Comparison of ENCODE assay signal across 8 cellular contexts in genomic region chr3:100335137-100335833, GRCh38. TPM values are rescaled to one million over a fixed set of nuclear protein-coding genes. Genes with fewer than 3 reads are reported as not detected.
DNase-seq lines count a peak whose midpoint lies in the region; ATAC-seq and TF ChIP-seq lines count a peak whose summit lies in the region.

No MANE protein-coding gene starts in this region.

- H3F3A ChIP-seq in SK-N-SH (replicated peaks; ENCODE audit: insufficient read depth) = no peaks in the 10 kb centered on the region

- no peaks in the 10 kb centered on the region for H4K20me1 ChIP-seq in SK-N-SH (ENCODE audit: insufficient read depth)

- no peaks in the 10 kb centered on the region for H3K27me3 ChIP-seq in CD8-positive, alpha-beta memory T cell (ENCODE audit: insufficient read depth, low read length, poor library complexity, severe bottlenecking)
- H3K27me3 ChIP-seq in SK-N-SH (ENCODE audit: insufficient read depth) (no peaks in the 10 kb centered on the region), lung (ENCODE audit: control insufficient read depth, insufficient read depth) (no peaks in the 10 kb centered on the region), subcutaneous abdominal adipose tissue (ENCODE audit: control insufficient read depth in 5 of 5, insufficient read depth in 4 of 5, low read length in 5 of 5) (no peaks in the 10 kb centered on the region)

- peaks cover 0 to 16% (median 0%) of the 10 kb centered on the region in 3 donors for H3K36me3 Mint-ChIP-seq in CD8-positive, alpha-beta memory T cell
- H3K36me3 Mint-ChIP-seq in dendritic cell treated with granulocyte-macrophage colony-stimulating factor and Interleukin-4, amounts not matched to agents 40 ng/mL and 50 ng/mL, for 4 days (ENCODE audit: low read depth) = peaks cover 16% of the 10 kb centered on the region

- POLR2A ChIA-PET in CD8-positive, alpha-beta memory T cell (lab: Charles Lee) = interaction anchor here (0.8 to 1.4 kb wide), 3 partner anchors 75 to 517 kb away, joined by 3 to 8 read pairs (median 6); partner anchors contain the start of genes CMSS1 and TBC1D23
- POLR2A ChIA-PET in SK-N-SH (lab: Yijun Ruan, JAX) = interaction anchor here (2.0 kb wide), 1 partner anchor 11 kb away, joined by 5 read pairs; no protein-coding TSS in a partner anchor

- H3K79me2 ChIP-seq in SK-N-SH (ENCODE audit: insufficient read depth) = peaks cover 20% of the 10 kb centered on the region; the same call in 1 of the 2 replicates

- no peaks in the 10 kb centered on the region for H3K9me3 ChIP-seq in CD8-positive, alpha-beta memory T cell (ENCODE audit: low read length)
- H3K9me3 ChIP-seq in SK-N-SH = no peaks in the 10 kb centered on the region
- H3K9me3 ChIP-seq in lung (ENCODE audit: control insufficient read depth in 2 of 2, insufficient read depth in 1 of 2, low read length in 1 of 2) = no peaks in the 10 kb centered on the region
- no peaks in the 10 kb centered on the region for H3K9me3 ChIP-seq in subcutaneous abdominal adipose tissue (ENCODE audit: control insufficient read depth in 5 of 5, low read length in 5 of 5)

- no peaks in the 10 kb centered on the region for H3K9me2 ChIP-seq in SK-N-SH

- no peak for TF ChIP-seq RAD21 in SK-N-SH (IDR thresholded peaks at IDR 0.05; ENCODE audit: low read length)

- H3K4me1 ChIP-seq in CD8-positive, alpha-beta memory T cell (ENCODE audit: insufficient read depth, low read length) = peaks cover 10% of the 10 kb centered on the region
- H3K4me1 ChIP-seq in SK-N-SH (ENCODE audit: control insufficient read depth in 1 of 2, insufficient read depth in 2 of 2, low read depth in 1 of 2, low read length in 1 of 2) = peaks cover 0 to 11% of the 10 kb centered on the region in 2 experiments; a peak in 1 of 4 replicates
- peaks cover 0 to 3% of the 10 kb centered on the region in 2 donors for H3K4me1 ChIP-seq in lung (ENCODE audit: control insufficient read depth in 2 of 2, insufficient read depth in 2 of 2, low read length in 2 of 2)
- H3K4me1 ChIP-seq in subcutaneous abdominal adipose tissue (ENCODE audit: control insufficient read depth in 5 of 5, insufficient read depth in 5 of 5, low read length in 5 of 5) = peaks cover 2 to 17% (median 14%) of the 10 kb centered on the region in 5 donors

- no peaks in the 10 kb centered on the region for H3K9me3 Mint-ChIP-seq in CD8-positive, alpha-beta memory T cell
- H3K9me3 Mint-ChIP-seq in dendritic cell treated with granulocyte-macrophage colony-stimulating factor and Interleukin-4, amounts not matched to agents 40 ng/mL and 50 ng/mL, for 4 days = no peaks in the 10 kb centered on the region

- H3K4me3 ChIP-seq in CD8-positive, alpha-beta memory T cell (ENCODE audit: low read length) = peak overlapping the region; percentile 59
- H3K4me3 ChIP-seq in SK-N-SH (ENCODE audit: low read depth in 2 of 2, low read length in 1 of 2) (peak overlapping the region; percentile 66 to 79), lung (peak overlapping the region; percentile 79), subcutaneous abdominal adipose tissue (ENCODE audit: low read depth in 1 of 5, low read length in 5 of 5) (peak overlapping the region; percentile 73 to 92 (median 80))

- intact Hi-C loops in dendritic cell treated with granulocyte-macrophage colony-stimulating factor and Interleukin-4, amounts not matched to agents 40 ng/mL and 50 ng/mL, for 4 days (cut with micrococcal nuclease) = loop anchor here (2.0 to 10.0 kb wide), 2 partner anchors 66 to 160 kb away; partner anchors contain the start of genes LNP1, TMEM45A and TOMM70

- H3K27me3 Mint-ChIP-seq in CD8-positive, alpha-beta memory T cell = no peaks in the 10 kb centered on the region
- H3K27me3 Mint-ChIP-seq in dendritic cell treated with granulocyte-macrophage colony-stimulating factor and Interleukin-4, amounts not matched to agents 40 ng/mL and 50 ng/mL, for 4 days = no peaks in the 10 kb centered on the region

- H3K27ac ChIP-seq in CD8-positive, alpha-beta memory T cell (ENCODE audit: low read depth, low read length) = peak overlapping the region; percentile 71
- peak overlapping the region; percentile 7 to 62; a peak in 2 of 4 replicates for H3K27ac ChIP-seq in SK-N-SH (ENCODE audit: low read depth in 2 of 2, low read length in 1 of 2)
- peak overlapping the region; percentile 85 to 92 for H3K27ac ChIP-seq in lung (ENCODE audit: low read depth in 1 of 2, low read length in 1 of 2)
- H3K27ac ChIP-seq in subcutaneous abdominal adipose tissue (ENCODE audit: low read depth, low read length) = peak overlapping the region; percentile 49

- no peak for TF ChIP-seq EP300 in SK-N-SH (IDR thresholded peaks at IDR 0.05; ENCODE audit: borderline replicate concordance in 1 of 2, low read depth in 1 of 2, low read length in 1 of 2)

- peak overlapping the region; percentile 82 for H3K4me2 ChIP-seq in SK-N-SH

- ATAC-seq in GM19035 (IDR thresholded peaks at IDR 0.05; ENCODE audit: unreplicated experiment) (peak; percentile 48), HG03521 (IDR thresholded peaks at IDR 0.05; ENCODE audit: unreplicated experiment) (peak; percentile 30), lung (ENCODE audit: insufficient read depth, low FRiP score) (no peak)

- H3K9ac ChIP-seq in SK-N-SH (peak overlapping the region; percentile 68), subcutaneous abdominal adipose tissue (ENCODE audit: low read length in 5 of 5) (peak overlapping the region in 4 of 5 donors; percentile 73 to 80 (median 74))

- H3K4me3 Mint-ChIP-seq in CD8-positive, alpha-beta memory T cell = peak overlapping the region; percentile 86 to 95 (median 91)
- H3K4me3 Mint-ChIP-seq in dendritic cell treated with granulocyte-macrophage colony-stimulating factor and Interleukin-4, amounts not matched to agents 40 ng/mL and 50 ng/mL, for 4 days = peak overlapping the region; percentile 87

- peak in 2 of 5 donors; percentile 8 to 50 for DNase-seq in CD8-positive, alpha-beta memory T cell
- DNase-seq in SK-N-SH (peak; percentile 47), lung (ENCODE audit: low spot score) (no peak)
- no peak for DNase-seq in central memory CD4-positive, alpha-beta T cell

- 68% methylated on average over 20 of the region's 20 CpGs for WGBS in SK-N-SH (ENCODE audit: low lambda C conversion rate)
- 45 to 47% methylated on average over 20 of the region's 20 CpGs for WGBS in lung, 2 donors

- H2AFZ ChIP-seq in SK-N-SH (ENCODE audit: low read depth) = peak overlapping the region; percentile 98

- CTCF ChIA-PET in CD8-positive, alpha-beta memory T cell (lab: Charles Lee) = interaction anchor here (0.9 to 1.0 kb wide), 2 partner anchors 14 to 18 kb away, joined by 3 read pairs; no protein-coding TSS in a partner anchor
- CTCF ChIA-PET in SK-N-SH (lab: Yijun Ruan, JAX) = interaction anchor here (0.6 to 3.5 kb wide), 7 partner anchors 12 to 501 kb away, joined by 3 to 18 read pairs (median 3); no protein-coding TSS in a partner anchor

- no peaks in the 10 kb centered on the region for H3K36me3 ChIP-seq in CD8-positive, alpha-beta memory T cell (ENCODE audit: insufficient read depth, low read length)
- peaks cover 17 to 21% of the 10 kb centered on the region in 2 experiments for H3K36me3 ChIP-seq in SK-N-SH (replicated peaks in 1 of 2; ENCODE audit: control insufficient read depth in 1 of 2, insufficient read depth in 2 of 2, low read length in 1 of 2)
- H3K36me3 ChIP-seq in lung (ENCODE audit: control insufficient read depth in 2 of 2, insufficient read depth in 2 of 2, low read length in 2 of 2) = peaks cover 4 to 8% of the 10 kb centered on the region in 2 donors
- peaks cover 5 to 14% (median 9%) of the 10 kb centered on the region in 5 donors for H3K36me3 ChIP-seq in subcutaneous abdominal adipose tissue (ENCODE audit: control insufficient read depth in 5 of 5, insufficient read depth in 5 of 5, low read length in 5 of 5)

- peak overlapping the region; percentile 76 to 97 (median 93) for H3K27ac Mint-ChIP-seq in CD8-positive, alpha-beta memory T cell
- peak overlapping the region; percentile 88 for H3K27ac Mint-ChIP-seq in dendritic cell treated with granulocyte-macrophage colony-stimulating factor and Interleukin-4, amounts not matched to agents 40 ng/mL and 50 ng/mL, for 4 days

- peaks cover 23 to 33% (median 26%) of the 10 kb centered on the region in 3 donors for H3K4me1 Mint-ChIP-seq in CD8-positive, alpha-beta memory T cell
- H3K4me1 Mint-ChIP-seq in dendritic cell treated with granulocyte-macrophage colony-stimulating factor and Interleukin-4, amounts not matched to agents 40 ng/mL and 50 ng/mL, for 4 days (ENCODE audit: low read depth) = peaks cover 25% of the 10 kb centered on the region

- TF ChIP-seq CTCF in SK-N-SH (IDR thresholded peaks at IDR 0.05) (no peak), lung (IDR thresholded peaks at IDR 0.05; ENCODE audit: control extremely low read depth, extremely low read depth) (no peak)

TF ChIP-seq in SK-N-SH, 30 proteins besides CTCF, POLR2A, EP300 and RAD21 (continues in another document):
- no peak for TF ChIP-seq TEAD4 (IDR thresholded peaks at IDR 0.05; ENCODE audit: borderline replicate concordance, insufficient read depth)
- TF ChIP-seq CHD2 (IDR thresholded peaks at IDR 0.05; ENCODE audit: low read length, partially characterized antibody) = no peak
- no peak; the same call in 1 of the 2 replicates for TF ChIP-seq POLR2AphosphoS5 (IDR thresholded peaks at IDR 0.05; ENCODE audit: low read depth, low read length)

RNA-seq across cellular contexts. Expression of gene NIT2, which starts 0.7 kb away (rescaled TPM):
- total RNA-seq in CD8-positive, alpha-beta memory T cell = 10 to 100 TPM; 81.9 to 83.0 TPM
- polyA plus RNA-seq in CD8-positive, alpha-beta memory T cell = 44.1 TPM
- 28.6 and 41.4 TPM in 2 replicates for polyA plus RNA-seq in SK-N-SH (2012; rRNA removed)
- 25.2 and 37.1 TPM in 2 replicates for polyA plus RNA-seq in SK-N-SH (2012; cell fraction: cytosol; rRNA removed)
- 101 and 147 TPM in 2 replicates for polyA plus RNA-seq in SK-N-SH (2012; cell fraction: nucleus; rRNA removed)
- 10 to 100 TPM; 20.7 to 42.0 TPM for total RNA-seq in lung
- polyA plus RNA-seq in lung = 10 to 100 TPM; 20.2 to 38.0 TPM

Comparison
In these comparisons a context has a peak if more than half of its experiments do, and no peak if none do; other contexts are left out.
1. H3K27ac ChIP-seq: peak in every context shown above with its lines; median percentile 88 in lung; 71 in CD8-positive, alpha-beta memory T cell; 49 in subcutaneous abdominal adipose tissue; 34 in SK-N-SH.